In the genomic region with DNA sequence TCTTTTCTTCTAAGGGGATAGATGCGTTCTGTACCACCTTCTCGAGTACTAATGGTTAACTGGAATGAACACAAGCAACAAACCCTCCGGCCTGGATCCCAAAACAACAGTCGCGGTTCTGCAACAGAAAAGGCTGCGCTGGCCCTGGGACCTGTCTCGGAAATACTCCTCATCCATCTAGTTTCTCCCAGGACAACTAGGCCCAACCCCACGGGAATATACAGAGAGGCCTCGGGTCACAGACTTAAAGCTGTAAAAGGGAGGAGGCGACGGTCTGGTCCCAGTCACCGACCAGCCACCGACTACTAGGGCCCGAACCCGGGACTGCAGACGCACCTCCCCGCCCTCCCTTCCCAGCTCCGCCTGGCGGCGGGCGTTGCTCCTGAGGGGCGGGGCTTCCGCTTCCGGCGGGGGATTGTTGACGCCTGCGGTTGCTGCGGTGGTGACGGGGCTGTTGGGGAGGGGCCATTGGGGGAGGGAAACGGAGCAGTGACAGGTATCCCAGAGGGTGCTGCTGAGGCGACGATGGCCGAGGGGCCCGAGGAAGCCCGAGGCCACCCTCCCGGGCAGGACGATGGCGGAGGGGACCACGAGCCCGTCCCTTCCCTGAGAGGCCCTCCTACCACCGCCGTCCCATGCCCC, we compare ENCODE assay signal across 1 cellular context.
TF ChIP-seq lines count a peak whose summit lies in the region.

A gene with protein sequence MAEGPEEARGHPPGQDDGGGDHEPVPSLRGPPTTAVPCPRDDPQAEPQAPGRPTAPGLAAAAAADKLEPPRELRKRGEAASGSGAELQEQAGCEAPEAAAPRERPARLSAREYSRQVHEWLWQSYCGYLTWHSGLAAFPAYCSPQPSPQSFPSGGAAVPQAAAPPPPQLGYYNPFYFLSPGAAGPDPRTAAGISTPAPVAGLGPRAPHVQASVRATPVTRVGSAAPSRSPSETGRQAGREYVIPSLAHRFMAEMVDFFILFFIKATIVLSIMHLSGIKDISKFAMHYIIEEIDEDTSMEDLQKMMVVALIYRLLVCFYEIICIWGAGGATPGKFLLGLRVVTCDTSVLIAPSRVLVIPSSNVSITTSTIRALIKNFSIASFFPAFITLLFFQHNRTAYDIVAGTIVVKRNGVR (plus strand): TSS at position 418 of the 642 bp plus-strand sequence. CDS start 108 bp downstream, at position 526.

TF ChIP-seq in HEK293, 187 proteins besides CTCF, POLR2A, EP300 and RAD21 (continued from another document and continues in another):
- TF ChIP-seq, protein P1, sequence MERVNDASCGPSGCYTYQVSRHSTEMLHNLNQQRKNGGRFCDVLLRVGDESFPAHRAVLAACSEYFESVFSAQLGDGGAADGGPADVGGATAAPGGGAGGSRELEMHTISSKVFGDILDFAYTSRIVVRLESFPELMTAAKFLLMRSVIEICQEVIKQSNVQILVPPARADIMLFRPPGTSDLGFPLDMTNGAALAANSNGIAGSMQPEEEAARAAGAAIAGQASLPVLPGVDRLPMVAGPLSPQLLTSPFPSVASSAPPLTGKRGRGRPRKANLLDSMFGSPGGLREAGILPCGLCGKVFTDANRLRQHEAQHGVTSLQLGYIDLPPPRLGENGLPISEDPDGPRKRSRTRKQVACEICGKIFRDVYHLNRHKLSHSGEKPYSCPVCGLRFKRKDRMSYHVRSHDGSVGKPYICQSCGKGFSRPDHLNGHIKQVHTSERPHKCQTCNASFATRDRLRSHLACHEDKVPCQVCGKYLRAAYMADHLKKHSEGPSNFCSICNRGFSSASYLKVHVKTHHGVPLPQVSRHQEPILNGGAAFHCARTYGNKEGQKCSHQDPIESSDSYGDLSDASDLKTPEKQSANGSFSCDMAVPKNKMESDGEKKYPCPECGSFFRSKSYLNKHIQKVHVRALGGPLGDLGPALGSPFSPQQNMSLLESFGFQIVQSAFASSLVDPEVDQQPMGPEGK (tag by site-specific recombination; IDR thresholded peaks at IDR 0.05): peak; percentile 95
- no peak for TF ChIP-seq ZNF202 (tag by site-specific recombination; IDR thresholded peaks at IDR 0.05; ENCODE audit: borderline replicate concordance)
- no peak for TF ChIP-seq ZNF394 (tag by site-specific recombination; IDR thresholded peaks at IDR 0.05; ENCODE audit: borderline replicate concordance)
- TF ChIP-seq, protein P2, sequence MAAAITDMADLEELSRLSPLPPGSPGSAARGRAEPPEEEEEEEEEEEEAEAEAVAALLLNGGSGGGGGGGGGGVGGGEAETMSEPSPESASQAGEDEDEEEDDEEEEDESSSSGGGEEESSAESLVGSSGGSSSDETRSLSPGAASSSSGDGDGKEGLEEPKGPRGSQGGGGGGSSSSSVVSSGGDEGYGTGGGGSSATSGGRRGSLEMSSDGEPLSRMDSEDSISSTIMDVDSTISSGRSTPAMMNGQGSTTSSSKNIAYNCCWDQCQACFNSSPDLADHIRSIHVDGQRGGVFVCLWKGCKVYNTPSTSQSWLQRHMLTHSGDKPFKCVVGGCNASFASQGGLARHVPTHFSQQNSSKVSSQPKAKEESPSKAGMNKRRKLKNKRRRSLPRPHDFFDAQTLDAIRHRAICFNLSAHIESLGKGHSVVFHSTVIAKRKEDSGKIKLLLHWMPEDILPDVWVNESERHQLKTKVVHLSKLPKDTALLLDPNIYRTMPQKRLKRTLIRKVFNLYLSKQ (tag by site-specific recombination; IDR thresholded peaks at IDR 0.05; ENCODE audit: borderline replicate concordance): no peak
- no peak for TF ChIP-seq ZNF623 (tag by site-specific recombination; IDR thresholded peaks at IDR 0.05)
- no peak for TF ChIP-seq ZNF792 (tag by site-specific recombination; IDR thresholded peaks at IDR 0.05)
- no peak for TF ChIP-seq GFI1B (tag by site-specific recombination; IDR thresholded peaks at IDR 0.05)
- TF ChIP-seq ZNF37A (tag by site-specific recombination; IDR thresholded peaks at IDR 0.05): no peak
- peak; percentile 88 for TF ChIP-seq KLF8 (tag by site-specific recombination; IDR thresholded peaks at IDR 0.05)
- TF ChIP-seq, protein P3, sequence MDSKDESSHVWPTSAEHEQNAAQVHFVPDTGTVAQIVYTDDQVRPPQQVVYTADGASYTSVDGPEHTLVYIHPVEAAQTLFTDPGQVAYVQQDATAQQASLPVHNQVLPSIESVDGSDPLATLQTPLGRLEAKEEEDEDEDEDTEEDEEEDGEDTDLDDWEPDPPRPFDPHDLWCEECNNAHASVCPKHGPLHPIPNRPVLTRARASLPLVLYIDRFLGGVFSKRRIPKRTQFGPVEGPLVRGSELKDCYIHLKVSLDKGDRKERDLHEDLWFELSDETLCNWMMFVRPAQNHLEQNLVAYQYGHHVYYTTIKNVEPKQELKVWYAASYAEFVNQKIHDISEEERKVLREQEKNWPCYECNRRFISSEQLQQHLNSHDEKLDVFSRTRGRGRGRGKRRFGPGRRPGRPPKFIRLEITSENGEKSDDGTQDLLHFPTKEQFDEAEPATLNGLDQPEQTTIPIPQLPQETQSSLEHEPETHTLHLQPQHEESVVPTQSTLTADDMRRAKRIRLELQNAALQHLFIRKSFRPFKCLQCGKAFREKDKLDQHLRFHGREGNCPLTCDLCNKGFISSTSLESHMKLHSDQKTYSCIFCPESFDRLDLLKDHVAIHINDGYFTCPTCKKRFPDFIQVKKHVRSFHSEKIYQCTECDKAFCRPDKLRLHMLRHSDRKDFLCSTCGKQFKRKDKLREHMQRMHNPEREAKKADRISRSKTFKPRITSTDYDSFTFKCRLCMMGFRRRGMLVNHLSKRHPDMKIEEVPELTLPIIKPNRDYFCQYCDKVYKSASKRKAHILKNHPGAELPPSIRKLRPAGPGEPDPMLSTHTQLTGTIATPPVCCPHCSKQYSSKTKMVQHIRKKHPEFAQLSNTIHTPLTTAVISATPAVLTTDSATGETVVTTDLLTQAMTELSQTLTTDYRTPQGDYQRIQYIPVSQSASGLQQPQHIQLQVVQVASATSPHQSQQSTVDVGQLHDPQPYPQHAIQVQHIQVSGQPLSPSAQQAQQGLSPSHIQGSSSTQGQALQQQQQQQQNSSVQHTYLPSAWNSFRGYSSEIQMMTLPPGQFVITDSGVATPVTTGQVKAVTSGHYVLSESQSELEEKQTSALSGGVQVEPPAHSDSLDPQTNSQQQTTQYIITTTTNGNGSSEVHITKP (tag by site-specific recombination; IDR thresholded peaks at IDR 0.05): no peak
- TF ChIP-seq ZNF596 (tag by site-specific recombination; IDR thresholded peaks at IDR 0.05): no peak
- no peak for TF ChIP-seq ZIC2 (tag by site-specific recombination; IDR thresholded peaks at IDR 0.05)
- TF ChIP-seq ZNF843 (tag by site-specific recombination; IDR thresholded peaks at IDR 0.05): no peak
- no peak for TF ChIP-seq ZNF658 (tag by site-specific recombination; IDR thresholded peaks at IDR 0.05)
- TF ChIP-seq ZNF184 (tag by site-specific recombination; IDR thresholded peaks at IDR 0.05): no peak
- no peak for TF ChIP-seq HOXA7 (CRISPR knock-in tag; IDR thresholded peaks at IDR 0.05; ENCODE audit: borderline replicate concordance)
- TF ChIP-seq ZNF785 (tag by site-specific recombination; IDR thresholded peaks at IDR 0.05): no peak
- no peak for TF ChIP-seq ZNF221 (tag by site-specific recombination; IDR thresholded peaks at IDR 0.05; ENCODE audit: borderline replicate concordance)
- no peak for TF ChIP-seq ZNF157 (tag by site-specific recombination; IDR thresholded peaks at IDR 0.05)
- TF ChIP-seq ZBTB21 (tag by site-specific recombination; IDR thresholded peaks at IDR 0.05): 0 out of 2 replicates have a peak, but pooled peaks have one; percentile 17
- TF ChIP-seq, protein P4, sequence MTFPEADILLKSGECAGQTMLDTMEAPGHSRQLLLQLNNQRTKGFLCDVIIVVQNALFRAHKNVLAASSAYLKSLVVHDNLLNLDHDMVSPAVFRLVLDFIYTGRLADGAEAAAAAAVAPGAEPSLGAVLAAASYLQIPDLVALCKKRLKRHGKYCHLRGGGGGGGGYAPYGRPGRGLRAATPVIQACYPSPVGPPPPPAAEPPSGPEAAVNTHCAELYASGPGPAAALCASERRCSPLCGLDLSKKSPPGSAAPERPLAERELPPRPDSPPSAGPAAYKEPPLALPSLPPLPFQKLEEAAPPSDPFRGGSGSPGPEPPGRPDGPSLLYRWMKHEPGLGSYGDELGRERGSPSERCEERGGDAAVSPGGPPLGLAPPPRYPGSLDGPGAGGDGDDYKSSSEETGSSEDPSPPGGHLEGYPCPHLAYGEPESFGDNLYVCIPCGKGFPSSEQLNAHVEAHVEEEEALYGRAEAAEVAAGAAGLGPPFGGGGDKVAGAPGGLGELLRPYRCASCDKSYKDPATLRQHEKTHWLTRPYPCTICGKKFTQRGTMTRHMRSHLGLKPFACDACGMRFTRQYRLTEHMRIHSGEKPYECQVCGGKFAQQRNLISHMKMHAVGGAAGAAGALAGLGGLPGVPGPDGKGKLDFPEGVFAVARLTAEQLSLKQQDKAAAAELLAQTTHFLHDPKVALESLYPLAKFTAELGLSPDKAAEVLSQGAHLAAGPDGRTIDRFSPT (tag by site-specific recombination; IDR thresholded peaks at IDR 0.05): no peak
- TF ChIP-seq, protein P5, sequence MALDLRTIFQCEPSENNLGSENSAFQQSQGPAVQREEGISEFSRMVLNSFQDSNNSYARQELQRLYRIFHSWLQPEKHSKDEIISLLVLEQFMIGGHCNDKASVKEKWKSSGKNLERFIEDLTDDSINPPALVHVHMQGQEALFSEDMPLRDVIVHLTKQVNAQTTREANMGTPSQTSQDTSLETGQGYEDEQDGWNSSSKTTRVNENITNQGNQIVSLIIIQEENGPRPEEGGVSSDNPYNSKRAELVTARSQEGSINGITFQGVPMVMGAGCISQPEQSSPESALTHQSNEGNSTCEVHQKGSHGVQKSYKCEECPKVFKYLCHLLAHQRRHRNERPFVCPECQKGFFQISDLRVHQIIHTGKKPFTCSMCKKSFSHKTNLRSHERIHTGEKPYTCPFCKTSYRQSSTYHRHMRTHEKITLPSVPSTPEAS (tag by site-specific recombination; IDR thresholded peaks at IDR 0.05): no peak
- TF ChIP-seq ZNF302 (tag by site-specific recombination; IDR thresholded peaks at IDR 0.05; ENCODE audit: low read depth): no peak
- no peak for TF ChIP-seq ZNF48 (tag by site-specific recombination; IDR thresholded peaks at IDR 0.05)
- TF ChIP-seq, protein P6, sequence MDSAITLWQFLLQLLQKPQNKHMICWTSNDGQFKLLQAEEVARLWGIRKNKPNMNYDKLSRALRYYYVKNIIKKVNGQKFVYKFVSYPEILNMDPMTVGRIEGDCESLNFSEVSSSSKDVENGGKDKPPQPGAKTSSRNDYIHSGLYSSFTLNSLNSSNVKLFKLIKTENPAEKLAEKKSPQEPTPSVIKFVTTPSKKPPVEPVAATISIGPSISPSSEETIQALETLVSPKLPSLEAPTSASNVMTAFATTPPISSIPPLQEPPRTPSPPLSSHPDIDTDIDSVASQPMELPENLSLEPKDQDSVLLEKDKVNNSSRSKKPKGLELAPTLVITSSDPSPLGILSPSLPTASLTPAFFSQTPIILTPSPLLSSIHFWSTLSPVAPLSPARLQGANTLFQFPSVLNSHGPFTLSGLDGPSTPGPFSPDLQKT (IDR thresholded peaks at IDR 0.05; ENCODE audit: borderline replicate concordance, low read depth, low read length): no peak; the same call in 1 of the 2 replicates
- no peak for TF ChIP-seq ZFP37 (tag by site-specific recombination; IDR thresholded peaks at IDR 0.05)
- no peak for TF ChIP-seq ZNF530 (tag by site-specific recombination; IDR thresholded peaks at IDR 0.05; ENCODE audit: low read depth)
- TF ChIP-seq ZNF112 (tag by site-specific recombination; IDR thresholded peaks at IDR 0.05): no peak
- TF ChIP-seq ZSCAN23 (tag by site-specific recombination; IDR thresholded peaks at IDR 0.05): no peak
- TF ChIP-seq ZNF214 (tag by site-specific recombination; IDR thresholded peaks at IDR 0.05; ENCODE audit: borderline replicate concordance): no peak
- no peak for TF ChIP-seq OSR2 (tag by site-specific recombination; IDR thresholded peaks at IDR 0.05)
- no peak for TF ChIP-seq ZNF560 (tag by site-specific recombination; IDR thresholded peaks at IDR 0.05; ENCODE audit: borderline replicate concordance)
- no peak for TF ChIP-seq ZNF571 (tag by site-specific recombination; IDR thresholded peaks at IDR 0.05)
- no peak for TF ChIP-seq ZNF175 (tag by site-specific recombination; IDR thresholded peaks at IDR 0.05)
- TF ChIP-seq ZNF621 (tag by site-specific recombination; IDR thresholded peaks at IDR 0.05): no peak
- TF ChIP-seq, protein P7, sequence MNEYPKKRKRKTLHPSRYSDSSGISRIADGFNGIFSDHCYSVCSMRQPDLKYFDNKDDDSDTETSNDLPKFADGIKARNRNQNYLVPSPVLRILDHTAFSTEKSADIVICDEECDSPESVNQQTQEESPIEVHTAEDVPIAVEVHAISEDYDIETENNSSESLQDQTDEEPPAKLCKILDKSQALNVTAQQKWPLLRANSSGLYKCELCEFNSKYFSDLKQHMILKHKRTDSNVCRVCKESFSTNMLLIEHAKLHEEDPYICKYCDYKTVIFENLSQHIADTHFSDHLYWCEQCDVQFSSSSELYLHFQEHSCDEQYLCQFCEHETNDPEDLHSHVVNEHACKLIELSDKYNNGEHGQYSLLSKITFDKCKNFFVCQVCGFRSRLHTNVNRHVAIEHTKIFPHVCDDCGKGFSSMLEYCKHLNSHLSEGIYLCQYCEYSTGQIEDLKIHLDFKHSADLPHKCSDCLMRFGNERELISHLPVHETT (tag by site-specific recombination; IDR thresholded peaks at IDR 0.05): no peak; the same call in 1 of the 2 replicates
- peak; percentile 70; the same call in 1 of the 2 replicates for TF ChIP-seq KLF9 (tag by site-specific recombination; IDR thresholded peaks at IDR 0.05; ENCODE audit: low read depth)
- peak; percentile 73; the same call in 1 of the 2 replicates for TF ChIP-seq GLIS2 (tag by site-specific recombination; IDR thresholded peaks at IDR 0.05)
- TF ChIP-seq, protein P8, sequence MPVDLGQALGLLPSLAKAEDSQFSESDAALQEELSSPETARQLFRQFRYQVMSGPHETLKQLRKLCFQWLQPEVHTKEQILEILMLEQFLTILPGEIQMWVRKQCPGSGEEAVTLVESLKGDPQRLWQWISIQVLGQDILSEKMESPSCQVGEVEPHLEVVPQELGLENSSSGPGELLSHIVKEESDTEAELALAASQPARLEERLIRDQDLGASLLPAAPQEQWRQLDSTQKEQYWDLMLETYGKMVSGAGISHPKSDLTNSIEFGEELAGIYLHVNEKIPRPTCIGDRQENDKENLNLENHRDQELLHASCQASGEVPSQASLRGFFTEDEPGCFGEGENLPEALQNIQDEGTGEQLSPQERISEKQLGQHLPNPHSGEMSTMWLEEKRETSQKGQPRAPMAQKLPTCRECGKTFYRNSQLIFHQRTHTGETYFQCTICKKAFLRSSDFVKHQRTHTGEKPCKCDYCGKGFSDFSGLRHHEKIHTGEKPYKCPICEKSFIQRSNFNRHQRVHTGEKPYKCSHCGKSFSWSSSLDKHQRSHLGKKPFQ (tag by site-specific recombination; IDR thresholded peaks at IDR 0.05): no peak
- TF ChIP-seq ZNF24 (tag by site-specific recombination; IDR thresholded peaks at IDR 0.05): peak; percentile 70; the same call in 1 of the 2 replicates
- TF ChIP-seq ZNF132 (tag by site-specific recombination; IDR thresholded peaks at IDR 0.05; ENCODE audit: borderline replicate concordance): no peak
- no peak for TF ChIP-seq ZNF350 (tag by site-specific recombination; IDR thresholded peaks at IDR 0.05)
- no peak for TF ChIP-seq ZNF791 (tag by site-specific recombination; IDR thresholded peaks at IDR 0.05)
- TF ChIP-seq ZNF830 (tag by site-specific recombination; IDR thresholded peaks at IDR 0.05; ENCODE audit: low read depth): no peak
- peak; percentile 97 for TF ChIP-seq ZBTB8A (tag by site-specific recombination; IDR thresholded peaks at IDR 0.05)
